In genomic region chr2:168166902-168167510, GRCh38 we compare ENCODE assay signal across 1 cellular context.
A peak's percentile ranks its signal among the peaks of the same experiment; 100 is the strongest.
TF ChIP-seq lines count a peak whose summit lies in the region.

No MANE protein-coding gene starts in this region.

TF ChIP-seq in HepG2, 621 proteins besides CTCF, POLR2A, EP300 and RAD21 (continued from another document and continues in another):
- peak; percentile 96; the same call in 1 of the 2 replicates for TF ChIP-seq ZNF710 (CRISPR knock-in tag; IDR thresholded peaks at IDR 0.05; ENCODE audit: borderline replicate concordance)
- TF ChIP-seq PBX2 (CRISPR knock-in tag; IDR thresholded peaks at IDR 0.05): no peak
- TF ChIP-seq ZNF607 (CRISPR knock-in tag; IDR thresholded peaks at IDR 0.05; ENCODE audit: borderline replicate concordance): no peak
- peak; percentile 31; the same call in 1 of the 2 replicates for TF ChIP-seq ARNTL (CRISPR knock-in tag; IDR thresholded peaks at IDR 0.05)
- no peak for TF ChIP-seq ZFP82 (CRISPR knock-in tag; IDR thresholded peaks at IDR 0.05; ENCODE audit: borderline replicate concordance)
- peak; percentile 83; the same call in 1 of the 2 replicates for TF ChIP-seq TBX2 (CRISPR knock-in tag; IDR thresholded peaks at IDR 0.05; ENCODE audit: borderline replicate concordance)
- no peak for TF ChIP-seq CBX2 (IDR thresholded peaks at IDR 0.05; ENCODE audit: low read depth, low read length)
- TF ChIP-seq CBX2 (CRISPR knock-in tag; IDR thresholded peaks at IDR 0.05; ENCODE audit: low read depth): no peak
- TF ChIP-seq, protein P1, sequence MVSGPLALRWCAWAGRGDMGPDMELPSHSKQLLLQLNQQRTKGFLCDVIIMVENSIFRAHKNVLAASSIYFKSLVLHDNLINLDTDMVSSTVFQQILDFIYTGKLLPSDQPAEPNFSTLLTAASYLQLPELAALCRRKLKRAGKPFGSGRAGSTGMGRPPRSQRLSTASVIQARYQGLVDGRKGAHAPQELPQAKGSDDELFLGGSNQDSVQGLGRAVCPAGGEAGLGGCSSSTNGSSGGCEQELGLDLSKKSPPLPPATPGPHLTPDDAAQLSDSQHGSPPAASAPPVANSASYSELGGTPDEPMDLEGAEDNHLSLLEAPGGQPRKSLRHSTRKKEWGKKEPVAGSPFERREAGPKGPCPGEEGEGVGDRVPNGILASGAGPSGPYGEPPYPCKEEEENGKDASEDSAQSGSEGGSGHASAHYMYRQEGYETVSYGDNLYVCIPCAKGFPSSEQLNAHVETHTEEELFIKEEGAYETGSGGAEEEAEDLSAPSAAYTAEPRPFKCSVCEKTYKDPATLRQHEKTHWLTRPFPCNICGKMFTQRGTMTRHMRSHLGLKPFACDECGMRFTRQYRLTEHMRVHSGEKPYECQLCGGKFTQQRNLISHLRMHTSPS (CRISPR knock-in tag; IDR thresholded peaks at IDR 0.05; ENCODE audit: low read depth): 0 out of 2 replicates have a peak, but pooled peaks have one; percentile 10
- no peak; the same call in 1 of the 2 replicates for TF ChIP-seq TFDP1 (CRISPR knock-in tag; IDR thresholded peaks at IDR 0.05; ENCODE audit: borderline replicate concordance)
- TF ChIP-seq STAT5B (CRISPR knock-in tag; IDR thresholded peaks at IDR 0.05): no peak
- no peak for TF ChIP-seq ATRX (CRISPR knock-in tag; IDR thresholded peaks at IDR 0.05; ENCODE audit: borderline replicate concordance)
- 0 out of 2 replicates have a peak, but pooled peaks have one; percentile 11 for TF ChIP-seq BHLHE40 (IDR thresholded peaks at IDR 0.05; ENCODE audit: low read length)
- TF ChIP-seq PAX8 (CRISPR knock-in tag; IDR thresholded peaks at IDR 0.05; ENCODE audit: borderline replicate concordance): no peak
- TF ChIP-seq ZNF879 (CRISPR knock-in tag; IDR thresholded peaks at IDR 0.05): no peak
- 0 out of 2 replicates have a peak, but pooled peaks have one; percentile 52 for TF ChIP-seq NKX3-1 (CRISPR knock-in tag; IDR thresholded peaks at IDR 0.05)
- no peak for TF ChIP-seq ZNF749 (CRISPR knock-in tag; IDR thresholded peaks at IDR 0.05; ENCODE audit: borderline replicate concordance)
- TF ChIP-seq ZNF737 (CRISPR knock-in tag; IDR thresholded peaks at IDR 0.05; ENCODE audit: borderline replicate concordance): no peak
- peak; percentile 77 for TF ChIP-seq SOX13 (IDR thresholded peaks at IDR 0.05)
- TF ChIP-seq SOX13 (CRISPR knock-in tag; conservative IDR thresholded peaks at IDR 0.05 in 1 of 2, IDR thresholded peaks at IDR 0.05 in 1 of 2): peak in 1 of 2 experiments; percentile 97; a peak in 2 of 4 replicates
- TF ChIP-seq ZNF30 (CRISPR knock-in tag; IDR thresholded peaks at IDR 0.05): no peak
- TF ChIP-seq, protein P2, sequence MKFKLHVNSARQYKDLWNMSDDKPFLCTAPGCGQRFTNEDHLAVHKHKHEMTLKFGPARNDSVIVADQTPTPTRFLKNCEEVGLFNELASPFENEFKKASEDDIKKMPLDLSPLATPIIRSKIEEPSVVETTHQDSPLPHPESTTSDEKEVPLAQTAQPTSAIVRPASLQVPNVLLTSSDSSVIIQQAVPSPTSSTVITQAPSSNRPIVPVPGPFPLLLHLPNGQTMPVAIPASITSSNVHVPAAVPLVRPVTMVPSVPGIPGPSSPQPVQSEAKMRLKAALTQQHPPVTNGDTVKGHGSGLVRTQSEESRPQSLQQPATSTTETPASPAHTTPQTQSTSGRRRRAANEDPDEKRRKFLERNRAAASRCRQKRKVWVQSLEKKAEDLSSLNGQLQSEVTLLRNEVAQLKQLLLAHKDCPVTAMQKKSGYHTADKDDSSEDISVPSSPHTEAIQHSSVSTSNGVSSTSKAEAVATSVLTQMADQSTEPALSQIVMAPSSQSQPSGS (CRISPR knock-in tag; IDR thresholded peaks at IDR 0.05): peak; percentile 58
- no peak for TF ChIP-seq JDP2 (CRISPR knock-in tag; IDR thresholded peaks at IDR 0.05; ENCODE audit: borderline replicate concordance)
- TF ChIP-seq MZF1 (CRISPR knock-in tag; IDR thresholded peaks at IDR 0.05; ENCODE audit: borderline replicate concordance): no peak
- TF ChIP-seq ZNF782 (CRISPR knock-in tag; IDR thresholded peaks at IDR 0.05; ENCODE audit: borderline replicate concordance): 0 out of 2 replicates have a peak, but pooled peaks have one; percentile 24
- no peak for TF ChIP-seq ZNF589 (CRISPR knock-in tag; conservative IDR thresholded peaks at IDR 0.05)
- TF ChIP-seq, protein P3, sequence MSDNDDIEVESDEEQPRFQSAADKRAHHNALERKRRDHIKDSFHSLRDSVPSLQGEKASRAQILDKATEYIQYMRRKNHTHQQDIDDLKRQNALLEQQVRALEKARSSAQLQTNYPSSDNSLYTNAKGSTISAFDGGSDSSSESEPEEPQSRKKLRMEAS (IDR thresholded peaks at IDR 0.05): peak; percentile 92
- TF ChIP-seq ZNF350 (CRISPR knock-in tag; IDR thresholded peaks at IDR 0.05; ENCODE audit: borderline replicate concordance, low read depth): no peak
- no peak for TF ChIP-seq SCMH1 (CRISPR knock-in tag; IDR thresholded peaks at IDR 0.05; ENCODE audit: borderline replicate concordance)
- peak; percentile 57; the same call in 1 of the 2 replicates for TF ChIP-seq JUN (CRISPR knock-in tag; IDR thresholded peaks at IDR 0.05)
- no peak for TF ChIP-seq ZNF652 (CRISPR knock-in tag; IDR thresholded peaks at IDR 0.05; ENCODE audit: borderline replicate concordance, low read depth)
- no peak for TF ChIP-seq FOXM1 (CRISPR knock-in tag; IDR thresholded peaks at IDR 0.05)
- TF ChIP-seq HNF4G (IDR thresholded peaks at IDR 0.05; ENCODE audit: borderline replicate concordance, low read depth, low read length): peak; percentile 61; the same call in 1 of the 2 replicates
- no peak for TF ChIP-seq HNF4G (CRISPR knock-in tag; IDR thresholded peaks at IDR 0.05; ENCODE audit: borderline replicate concordance, low read depth)
- TF ChIP-seq, protein P4, sequence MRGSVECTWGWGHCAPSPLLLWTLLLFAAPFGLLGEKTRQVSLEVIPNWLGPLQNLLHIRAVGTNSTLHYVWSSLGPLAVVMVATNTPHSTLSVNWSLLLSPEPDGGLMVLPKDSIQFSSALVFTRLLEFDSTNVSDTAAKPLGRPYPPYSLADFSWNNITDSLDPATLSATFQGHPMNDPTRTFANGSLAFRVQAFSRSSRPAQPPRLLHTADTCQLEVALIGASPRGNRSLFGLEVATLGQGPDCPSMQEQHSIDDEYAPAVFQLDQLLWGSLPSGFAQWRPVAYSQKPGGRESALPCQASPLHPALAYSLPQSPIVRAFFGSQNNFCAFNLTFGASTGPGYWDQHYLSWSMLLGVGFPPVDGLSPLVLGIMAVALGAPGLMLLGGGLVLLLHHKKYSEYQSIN (CRISPR knock-in tag; IDR thresholded peaks at IDR 0.05; ENCODE audit: borderline replicate concordance): no peak
- no peak for TF ChIP-seq MAFK (conservative IDR thresholded peaks at IDR 0.05 in 1 of 2, IDR thresholded peaks at IDR 0.05 in 1 of 2; ENCODE audit: low read length in 2 of 2)
- no peak for TF ChIP-seq PTBP1 (IDR thresholded peaks at IDR 0.05; ENCODE audit: low read depth, low read length, poor library complexity, severe bottlenecking)
- no peak for TF ChIP-seq MXD4 (CRISPR knock-in tag; IDR thresholded peaks at IDR 0.05)
- no peak for TF ChIP-seq CERS6 (CRISPR knock-in tag; IDR thresholded peaks at IDR 0.05)
- peak; percentile 91 for TF ChIP-seq CEBPG (CRISPR knock-in tag; IDR thresholded peaks at IDR 0.05)
- TF ChIP-seq ZNF431 (CRISPR knock-in tag; IDR thresholded peaks at IDR 0.05; ENCODE audit: borderline replicate concordance, low read depth): no peak
- no peak for TF ChIP-seq KLF12 (CRISPR knock-in tag; IDR thresholded peaks at IDR 0.05; ENCODE audit: borderline replicate concordance)
- no peak for TF ChIP-seq PHB2 (IDR thresholded peaks at IDR 0.05; ENCODE audit: partially characterized antibody)
- no peak for TF ChIP-seq CHD4 (IDR thresholded peaks at IDR 0.05; ENCODE audit: borderline replicate concordance, low read length)
- 0 out of 2 replicates have a peak, but pooled peaks have one; percentile 26 for TF ChIP-seq DPF2 (CRISPR knock-in tag; IDR thresholded peaks at IDR 0.05; ENCODE audit: borderline replicate concordance, low read depth)
- TF ChIP-seq ZNF549 (CRISPR knock-in tag; IDR thresholded peaks at IDR 0.05): no peak
- no peak; the same call in 1 of the 2 replicates for TF ChIP-seq ZNF790 (CRISPR knock-in tag; IDR thresholded peaks at IDR 0.05; ENCODE audit: borderline replicate concordance)
- no peak for TF ChIP-seq ZNF18 (CRISPR knock-in tag; IDR thresholded peaks at IDR 0.05; ENCODE audit: insufficient replicate concordance)
- peak; percentile 58 for TF ChIP-seq THAP11 (CRISPR knock-in tag; IDR thresholded peaks at IDR 0.05)
- peak; percentile 53; the same call in 1 of the 2 replicates for TF ChIP-seq ZNF761 (CRISPR knock-in tag; conservative IDR thresholded peaks at IDR 0.05)
- TF ChIP-seq, protein P5, sequence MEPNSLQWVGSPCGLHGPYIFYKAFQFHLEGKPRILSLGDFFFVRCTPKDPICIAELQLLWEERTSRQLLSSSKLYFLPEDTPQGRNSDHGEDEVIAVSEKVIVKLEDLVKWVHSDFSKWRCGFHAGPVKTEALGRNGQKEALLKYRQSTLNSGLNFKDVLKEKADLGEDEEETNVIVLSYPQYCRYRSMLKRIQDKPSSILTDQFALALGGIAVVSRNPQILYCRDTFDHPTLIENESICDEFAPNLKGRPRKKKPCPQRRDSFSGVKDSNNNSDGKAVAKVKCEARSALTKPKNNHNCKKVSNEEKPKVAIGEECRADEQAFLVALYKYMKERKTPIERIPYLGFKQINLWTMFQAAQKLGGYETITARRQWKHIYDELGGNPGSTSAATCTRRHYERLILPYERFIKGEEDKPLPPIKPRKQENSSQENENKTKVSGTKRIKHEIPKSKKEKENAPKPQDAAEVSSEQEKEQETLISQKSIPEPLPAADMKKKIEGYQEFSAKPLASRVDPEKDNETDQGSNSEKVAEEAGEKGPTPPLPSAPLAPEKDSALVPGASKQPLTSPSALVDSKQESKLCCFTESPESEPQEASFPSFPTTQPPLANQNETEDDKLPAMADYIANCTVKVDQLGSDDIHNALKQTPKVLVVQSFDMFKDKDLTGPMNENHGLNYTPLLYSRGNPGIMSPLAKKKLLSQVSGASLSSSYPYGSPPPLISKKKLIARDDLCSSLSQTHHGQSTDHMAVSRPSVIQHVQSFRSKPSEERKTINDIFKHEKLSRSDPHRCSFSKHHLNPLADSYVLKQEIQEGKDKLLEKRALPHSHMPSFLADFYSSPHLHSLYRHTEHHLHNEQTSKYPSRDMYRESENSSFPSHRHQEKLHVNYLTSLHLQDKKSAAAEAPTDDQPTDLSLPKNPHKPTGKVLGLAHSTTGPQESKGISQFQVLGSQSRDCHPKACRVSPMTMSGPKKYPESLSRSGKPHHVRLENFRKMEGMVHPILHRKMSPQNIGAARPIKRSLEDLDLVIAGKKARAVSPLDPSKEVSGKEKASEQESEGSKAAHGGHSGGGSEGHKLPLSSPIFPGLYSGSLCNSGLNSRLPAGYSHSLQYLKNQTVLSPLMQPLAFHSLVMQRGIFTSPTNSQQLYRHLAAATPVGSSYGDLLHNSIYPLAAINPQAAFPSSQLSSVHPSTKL (CRISPR knock-in tag; IDR thresholded peaks at IDR 0.05): peak; percentile 97
- TF ChIP-seq SIX1 (CRISPR knock-in tag; IDR thresholded peaks at IDR 0.05; ENCODE audit: borderline replicate concordance): no peak
- peak; percentile 38; the same call in 1 of the 2 replicates for TF ChIP-seq FOSL1 (CRISPR knock-in tag; IDR thresholded peaks at IDR 0.05; ENCODE audit: borderline replicate concordance)
- TF ChIP-seq FOXJ3 (CRISPR knock-in tag; IDR thresholded peaks at IDR 0.05; ENCODE audit: borderline replicate concordance): peak; percentile 92; the same call in 1 of the 2 replicates
